31 cellular contexts compared by ENCODE assay signal in genomic region chr6:102907181-102907580, GRCh38.
DNase-seq lines count a peak whose midpoint lies in the region; ATAC-seq and TF ChIP-seq lines count a peak whose summit lies in the region.
"Had no signal": no experiment of that assay in that cellular context is flagged by ENCODE, and none has a peak within 500 bp of the region (broad histone marks: within the 10 kb centered on the region; RNA-seq: fewer than 3 reads in every experiment).

No MANE protein-coding gene starts in this region.

- POLR2A ChIA-PET in activated CD4-positive, alpha-beta memory T cell treated with anti-CD3 and anti-CD28 coated beads for 36 hours (lab: Charles Lee): no interaction called here

- no peak for TF ChIP-seq POLR2A in gastrocnemius medialis (IDR thresholded peaks at IDR 0.05)

- intact Hi-C loops in ascending aorta (cut with DNase I): no loop called here
- intact Hi-C loops in activated CD4-positive, alpha-beta memory T cell treated with anti-CD3 and anti-CD28 coated beads for 36 hours (cut with micrococcal nuclease): no loop called here
- intact Hi-C loops in gastrocnemius medialis (cut with DNase I; ENCODE audit: low total_unique reads): no loop called here

- DNase-seq in DMS 273 (lab: John Stamatoyannopoulos, UW; ENCODE audit: unreplicated experiment) (peak; percentile 10), DMS 273 treated with DMSO at 0.1 percent for 48 hours (lab: John Stamatoyannopoulos, UW) (no peak), H4 (ENCODE audit: low spot score) (peak; percentile 12), NCI-H748 treated with DMSO at 0.1 percent for 48 hours (lab: John Stamatoyannopoulos, UW) (peak; percentile 16), iPS DF 6.9 (ENCODE audit: low read depth, low spot score) (peak; percentile 7), ascending aorta (ENCODE audit: low spot score in 2 of 2) (no peak), gastrocnemius medialis (no peak)
- DNase-seq in activated CD4-positive, alpha-beta memory T cell treated with anti-CD3 and anti-CD28 coated beads for 36 hours: no peak
- DNase-seq: activated CD4-positive, alpha-beta T cell treated with anti-CD3 and anti-CD28 coated beads for 4 hours; activated gamma-delta T cell; activated naive CD8-positive, alpha-beta T cell treated with anti-CD3 and anti-CD28 coated beads, Interleukin-2, amount 10 ng/mL, durations not matched to agents 7 days and 5 days; activated T-cell treated with anti-CD3 and anti-CD28 coated beads, Interleukin-2, amount 50 U/mL, for 1 hour; caudate nucleus; CD4-positive, CD25-positive, alpha-beta regulatory T cell; cortex of kidney; GDM1; islet precursor cell; Karpas-422; left ventricle myocardium superior; NCI-H1092; NCI-H187; NCI-H345; PC-3; stimulated activated CD4-positive, alpha-beta T cell treated with anti-CD3 and anti-CD28 coated beads, Interleukin-4, amount 100 ng/mL, for 24 hours had no signal

- H3K4me3 Mint-ChIP-seq in activated CD4-positive, alpha-beta memory T cell treated with anti-CD3 and anti-CD28 coated beads for 36 hours: no peak overlapping the region
- H3K4me3 Mint-ChIP-seq: activated naive CD8-positive, alpha-beta T cell treated with anti-CD3 and anti-CD28 coated beads, Interleukin-2, amount 10 ng/mL, durations not matched to agents 7 days and 5 days; CD4-positive, CD25-positive, alpha-beta regulatory T cell; stimulated activated memory B cell treated with anti-CD40 and anti-IgM and Interleukin-4, amounts not matched to agents 10 μg/mL and 1 μg/mL and 100 μg/mL, for 72 hours; T-helper 2 cell treated with Interferon-gamma antibody and Interleukin-4, amounts not matched to agents 5 μg/mL and 100 μg/mL, for 36 hours had no signal

- H3K27me3 ChIP-seq in iPS DF 6.9 (ENCODE audit: control insufficient read depth, insufficient read depth, low read length) (no peaks in the 10 kb centered on the region), ascending aorta (no peaks in the 10 kb centered on the region), gastrocnemius medialis (no peaks in the 10 kb centered on the region)
- H3K27me3 ChIP-seq: gastroesophageal sphincter, neutrophil had no signal

- H3K27ac ChIP-seq in iPS DF 6.9 (ENCODE audit: low read length): no peak overlapping the region
- no peak overlapping the region for H3K27ac ChIP-seq in ascending aorta
- H3K27ac ChIP-seq in gastrocnemius medialis: no peak overlapping the region
- H3K27ac ChIP-seq: 22Rv1, gastroesophageal sphincter, neutrophil had no signal

- in situ Hi-C loops in gastrocnemius medialis (cut with MboI; ENCODE audit: low sequenced_read_pairs in 4 of 4): no loop called here

- no peaks in the 10 kb centered on the region for H3K4me1 Mint-ChIP-seq in activated CD4-positive, alpha-beta memory T cell treated with anti-CD3 and anti-CD28 coated beads for 36 hours (ENCODE audit: low read depth)
- H3K4me1 Mint-ChIP-seq: activated naive CD8-positive, alpha-beta T cell treated with anti-CD3 and anti-CD28 coated beads, Interleukin-2, amount 10 ng/mL, durations not matched to agents 7 days and 5 days; CD4-positive, CD25-positive, alpha-beta regulatory T cell; stimulated activated memory B cell treated with anti-CD40 and anti-IgM and Interleukin-4, amounts not matched to agents 10 μg/mL and 1 μg/mL and 100 μg/mL, for 72 hours had no signal

- H3K9me3 Mint-ChIP-seq in activated CD4-positive, alpha-beta memory T cell treated with anti-CD3 and anti-CD28 coated beads for 36 hours: peaks cover 16% of the 10 kb centered on the region

- CTCF ChIA-PET in activated CD4-positive, alpha-beta memory T cell treated with anti-CD3 and anti-CD28 coated beads for 36 hours (lab: Charles Lee): no interaction called here

- no peak overlapping the region for H3K27ac Mint-ChIP-seq in activated CD4-positive, alpha-beta memory T cell treated with anti-CD3 and anti-CD28 coated beads for 36 hours
- H3K27ac Mint-ChIP-seq: activated naive CD8-positive, alpha-beta T cell treated with anti-CD3 and anti-CD28 coated beads, Interleukin-2, amount 10 ng/mL, durations not matched to agents 7 days and 5 days; CD4-positive, CD25-positive, alpha-beta regulatory T cell; progenitor cell of endocrine pancreas; stimulated activated memory B cell treated with anti-CD40 and anti-IgM and Interleukin-4, amounts not matched to agents 10 μg/mL and 1 μg/mL and 100 μg/mL, for 72 hours; T-helper 2 cell treated with Interferon-gamma antibody and Interleukin-4, amounts not matched to agents 5 μg/mL and 100 μg/mL, for 36 hours had no signal

- H3K36me3 ChIP-seq in iPS DF 6.9 (ENCODE audit: control insufficient read depth, insufficient read depth, low read length): no peaks in the 10 kb centered on the region
- H3K36me3 ChIP-seq in ascending aorta: no peaks in the 10 kb centered on the region
- no peaks in the 10 kb centered on the region for H3K36me3 ChIP-seq in gastrocnemius medialis
- H3K36me3 ChIP-seq: gastroesophageal sphincter, neutrophil had no signal

- H3K9me3 ChIP-seq in iPS DF 6.9 (ENCODE audit: control insufficient read depth, insufficient read depth, low read length) (no peaks in the 10 kb centered on the region), ascending aorta (no peaks in the 10 kb centered on the region), gastrocnemius medialis (no peaks in the 10 kb centered on the region)
- H3K9me3 ChIP-seq: gastroesophageal sphincter, neutrophil had no signal

- H3K4me1 ChIP-seq in iPS DF 6.9 (ENCODE audit: control insufficient read depth, insufficient read depth, low read length) (0 out of 2 replicates have a peak, but pooled peaks cover 2% of the 10 kb centered on the region), ascending aorta (no peaks in the 10 kb centered on the region), gastrocnemius medialis (no peaks in the 10 kb centered on the region)
- H3K4me1 ChIP-seq: gastroesophageal sphincter had no signal

- no peak overlapping the region for H3K4me3 ChIP-seq in iPS DF 6.9 (ENCODE audit: low read length)
- no peak overlapping the region for H3K4me3 ChIP-seq in ascending aorta
- H3K4me3 ChIP-seq in gastrocnemius medialis: no peak overlapping the region
- H3K4me3 ChIP-seq: gastroesophageal sphincter had no signal

- WGBS in iPS DF 6.9 (ENCODE audit: insufficient coverage, insufficient read length): no CpG with 5 or more reads among the region's 6 CpGs

- ATAC-seq in gastrocnemius medialis: no peak
- ATAC-seq: left ventricle myocardium superior; PC-3; sciatic nerve; stimulated activated memory B cell treated with anti-CD40 and anti-IgM and Interleukin-4, amounts not matched to agents 10 μg/mL and 1 μg/mL and 100 μg/mL, for 72 hours had no signal

- no peak for TF ChIP-seq CTCF in ascending aorta (IDR thresholded peaks at IDR 0.05)
- no peak for TF ChIP-seq CTCF in gastrocnemius medialis (IDR thresholded peaks at IDR 0.05 in 4 of 5, conservative IDR thresholded peaks at IDR 0.05 in 1 of 5)

- H3K27me3 Mint-ChIP-seq in activated CD4-positive, alpha-beta memory T cell treated with anti-CD3 and anti-CD28 coated beads for 36 hours: no peaks in the 10 kb centered on the region
- H3K27me3 Mint-ChIP-seq: activated naive CD8-positive, alpha-beta T cell treated with anti-CD3 and anti-CD28 coated beads, Interleukin-2, amount 10 ng/mL, durations not matched to agents 7 days and 5 days; CD4-positive, CD25-positive, alpha-beta regulatory T cell; progenitor cell of endocrine pancreas; stimulated activated memory B cell treated with anti-CD40 and anti-IgM and Interleukin-4, amounts not matched to agents 10 μg/mL and 1 μg/mL and 100 μg/mL, for 72 hours had no signal

- no peaks in the 10 kb centered on the region for H3K36me3 Mint-ChIP-seq in activated CD4-positive, alpha-beta memory T cell treated with anti-CD3 and anti-CD28 coated beads for 36 hours
- H3K36me3 Mint-ChIP-seq: activated naive CD8-positive, alpha-beta T cell treated with anti-CD3 and anti-CD28 coated beads, Interleukin-2, amount 10 ng/mL, durations not matched to agents 7 days and 5 days; CD4-positive, CD25-positive, alpha-beta regulatory T cell; stimulated activated memory B cell treated with anti-CD40 and anti-IgM and Interleukin-4, amounts not matched to agents 10 μg/mL and 1 μg/mL and 100 μg/mL, for 72 hours had no signal

Comparison
In these comparisons a context has a peak if more than half of its experiments do, and no peak if none do; other contexts are left out.
1. DNase-seq: peak in DMS 273 (single experiment), H4 (single experiment), NCI-H748 treated with DMSO at 0.1 percent for 48 hours (single experiment) and iPS DF 6.9 (single experiment); none in DMS 273 treated with DMSO at 0.1 percent for 48 hours (single experiment), ascending aorta (0 of 2), activated CD4-positive, alpha-beta memory T cell treated with anti-CD3 and anti-CD28 coated beads for 36 hours (single experiment) and gastrocnemius medialis (0 of 2).